ENCODE assay signal across 1 cellular context in the genomic region with DNA sequence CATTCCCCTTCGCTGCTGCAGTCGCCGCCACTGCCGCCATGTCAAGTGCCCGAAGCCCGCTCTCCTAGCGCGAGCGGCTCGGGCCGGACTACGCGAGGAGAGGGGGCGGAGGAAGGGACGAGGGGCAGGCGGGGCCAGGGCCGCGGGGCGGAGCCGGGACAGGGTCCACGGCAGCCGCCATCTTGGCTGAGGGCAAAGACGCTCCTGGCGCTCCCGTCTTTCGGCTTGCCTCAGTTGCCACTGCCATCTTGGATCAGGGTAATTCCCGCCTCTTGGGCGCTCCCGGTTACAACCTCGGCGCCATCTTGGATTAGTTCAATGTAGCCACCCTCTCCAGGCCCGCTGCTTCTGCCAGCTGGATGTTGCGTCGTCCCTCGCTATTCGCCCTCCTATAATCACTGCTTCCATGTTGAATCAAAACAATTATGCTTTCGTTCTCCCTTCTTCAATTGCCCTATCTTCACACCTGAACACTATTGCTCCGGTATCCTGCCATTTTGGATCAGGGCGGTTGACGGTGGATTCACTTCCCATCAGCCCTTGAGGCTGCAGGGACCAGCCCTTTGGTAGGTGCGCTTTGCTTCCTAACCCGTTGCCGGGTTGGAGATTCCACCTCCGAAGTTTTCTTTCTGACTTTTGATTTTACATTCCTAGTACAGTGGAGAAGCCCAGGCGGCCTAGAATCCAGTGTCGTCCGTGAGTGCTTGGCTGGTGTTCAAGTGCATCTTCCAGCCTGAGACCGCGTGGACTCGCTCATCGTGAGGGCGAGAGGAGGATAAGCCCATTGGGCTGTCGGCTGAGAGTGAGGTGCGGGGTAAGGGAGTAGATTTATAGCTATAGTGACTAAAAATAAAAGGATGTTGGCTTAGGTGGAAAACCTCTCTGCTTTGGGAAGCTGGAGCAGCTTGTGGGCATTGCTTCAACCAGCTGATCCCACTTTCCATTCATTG.
TF ChIP-seq lines count a peak whose summit lies in the region.

A gene with protein sequence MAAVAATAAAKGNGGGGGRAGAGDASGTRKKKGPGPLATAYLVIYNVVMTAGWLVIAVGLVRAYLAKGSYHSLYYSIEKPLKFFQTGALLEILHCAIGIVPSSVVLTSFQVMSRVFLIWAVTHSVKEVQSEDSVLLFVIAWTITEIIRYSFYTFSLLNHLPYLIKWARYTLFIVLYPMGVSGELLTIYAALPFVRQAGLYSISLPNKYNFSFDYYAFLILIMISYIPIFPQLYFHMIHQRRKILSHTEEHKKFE (minus strand): TSS at position 66 of the 950 bp plus-strand sequence. CDS start 26 bp downstream, at position 40.

TF ChIP-seq in HepG2, 621 proteins besides CTCF, POLR2A, EP300 and RAD21 (continued from another document and continues in another):
- TF ChIP-seq HES4 (CRISPR knock-in tag; IDR thresholded peaks at IDR 0.05; ENCODE audit: borderline replicate concordance) (no peak; the same call in 1 of the 2 replicates), ETS1 (CRISPR knock-in tag; IDR thresholded peaks at IDR 0.05) (no peak; the same call in 1 of the 2 replicates), DDIT3 (CRISPR knock-in tag; IDR thresholded peaks at IDR 0.05) (no peak), CENPT (CRISPR knock-in tag; IDR thresholded peaks at IDR 0.05; ENCODE audit: low read depth) (no peak), MIXL1 (CRISPR knock-in tag; IDR thresholded peaks at IDR 0.05) (peak; percentile 33; the same call in 1 of the 2 replicates), ZNF841 (CRISPR knock-in tag; IDR thresholded peaks at IDR 0.05; ENCODE audit: borderline replicate concordance) (no peak), ZNF343 (CRISPR knock-in tag; IDR thresholded peaks at IDR 0.05) (0 out of 2 replicates have a peak, but pooled peaks have one; percentile 22), ZNF558 (CRISPR knock-in tag; IDR thresholded peaks at IDR 0.05; ENCODE audit: borderline replicate concordance) (0 out of 2 replicates have a peak, but pooled peaks have one; percentile 63), ISX (CRISPR knock-in tag; conservative IDR thresholded peaks at IDR 0.05) (no peak), ZNF598 (CRISPR knock-in tag; IDR thresholded peaks at IDR 0.05; ENCODE audit: borderline replicate concordance) (no peak; the same call in 1 of the 2 replicates), IRF2 (CRISPR knock-in tag; IDR thresholded peaks at IDR 0.05) (peak; percentile 53), ZNF44 (CRISPR knock-in tag; IDR thresholded peaks at IDR 0.05) (no peak), NFKBIZ (CRISPR knock-in tag; IDR thresholded peaks at IDR 0.05) (peak; percentile 43; the same call in 1 of the 2 replicates), RBM22 (optimal IDR thresholded peaks at IDR 0.05; ENCODE audit: low read length) (peak; percentile 25), FOXK1 (CRISPR knock-in tag; IDR thresholded peaks at IDR 0.05; ENCODE audit: borderline replicate concordance, low read depth) (no peak), ZNF839 (CRISPR knock-in tag; IDR thresholded peaks at IDR 0.05; ENCODE audit: borderline replicate concordance) (no peak), ZFP1 (CRISPR knock-in tag; IDR thresholded peaks at IDR 0.05) (no peak), MAX (IDR thresholded peaks at IDR 0.05) (peak; percentile 61; the same call in 1 of the 2 replicates), FOSL1 (CRISPR knock-in tag; IDR thresholded peaks at IDR 0.05; ENCODE audit: borderline replicate concordance) (no peak), KLF11 (CRISPR knock-in tag; IDR thresholded peaks at IDR 0.05) (no peak; the same call in 1 of the 2 replicates), CBX2 (IDR thresholded peaks at IDR 0.05; ENCODE audit: low read depth, low read length) (no peak), CBX2 (CRISPR knock-in tag; IDR thresholded peaks at IDR 0.05; ENCODE audit: low read depth) (no peak), KMT2A (CRISPR knock-in tag; IDR thresholded peaks at IDR 0.05) (peak; percentile 69), TCF7L2 (IDR thresholded peaks at IDR 0.05; ENCODE audit: low read depth, low read length) (no peak), CREM (IDR thresholded peaks at IDR 0.05) (peak; percentile 94), CREM (CRISPR knock-in tag; IDR thresholded peaks at IDR 0.05) (no peak), SP1 (IDR thresholded peaks at IDR 0.05) (no peak), SP1 (CRISPR knock-in tag; IDR thresholded peaks at IDR 0.05) (peak; percentile 73), ATM (IDR thresholded peaks at IDR 0.05; ENCODE audit: borderline replicate concordance) (no peak), NCOA1 (CRISPR knock-in tag; IDR thresholded peaks at IDR 0.05) (no peak), CHCHD3 (CRISPR knock-in tag; IDR thresholded peaks at IDR 0.05) (no peak), SIN3A (IDR thresholded peaks at IDR 0.05; ENCODE audit: borderline replicate concordance, low read depth, low read length) (peak; percentile 81; the same call in 1 of the 2 replicates), HDAC1 (CRISPR knock-in tag; IDR thresholded peaks at IDR 0.05) (peak; percentile 32; the same call in 1 of the 2 replicates), ETV6 (CRISPR knock-in tag; conservative IDR thresholded peaks at IDR 0.05) (no peak), ZNF703 (CRISPR knock-in tag; IDR thresholded peaks at IDR 0.05; ENCODE audit: borderline replicate concordance) (no peak), ZNF569 (CRISPR knock-in tag; IDR thresholded peaks at IDR 0.05; ENCODE audit: borderline replicate concordance) (no peak)
- TF ChIP-seq, protein P1, sequence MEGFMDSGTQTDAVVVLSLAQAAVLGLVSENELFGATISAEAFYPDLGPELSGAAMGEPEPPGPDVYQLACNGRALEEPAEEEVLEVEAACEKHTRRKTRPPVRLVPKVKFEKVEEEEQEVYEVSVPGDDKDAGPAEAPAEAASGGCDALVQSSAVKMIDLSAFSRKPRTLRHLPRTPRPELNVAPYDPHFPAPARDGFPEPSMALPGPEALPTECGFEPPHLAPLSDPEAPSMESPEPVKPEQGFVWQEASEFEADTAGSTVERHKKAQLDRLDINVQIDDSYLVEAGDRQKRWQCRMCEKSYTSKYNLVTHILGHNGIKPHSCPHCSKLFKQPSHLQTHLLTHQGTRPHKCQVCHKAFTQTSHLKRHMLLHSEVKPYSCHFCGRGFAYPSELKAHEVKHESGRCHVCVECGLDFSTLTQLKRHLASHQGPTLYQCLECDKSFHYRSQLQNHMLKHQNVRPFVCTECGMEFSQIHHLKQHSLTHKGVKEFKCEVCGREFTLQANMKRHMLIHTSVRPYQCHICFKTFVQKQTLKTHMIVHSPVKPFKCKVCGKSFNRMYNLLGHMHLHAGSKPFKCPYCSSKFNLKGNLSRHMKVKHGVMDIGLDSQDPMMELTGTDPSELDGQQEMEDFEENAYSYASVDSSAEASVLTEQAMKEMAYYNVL (CRISPR knock-in tag; IDR thresholded peaks at IDR 0.05; ENCODE audit: borderline replicate concordance) = peak; percentile 90
- TF ChIP-seq, protein P2, sequence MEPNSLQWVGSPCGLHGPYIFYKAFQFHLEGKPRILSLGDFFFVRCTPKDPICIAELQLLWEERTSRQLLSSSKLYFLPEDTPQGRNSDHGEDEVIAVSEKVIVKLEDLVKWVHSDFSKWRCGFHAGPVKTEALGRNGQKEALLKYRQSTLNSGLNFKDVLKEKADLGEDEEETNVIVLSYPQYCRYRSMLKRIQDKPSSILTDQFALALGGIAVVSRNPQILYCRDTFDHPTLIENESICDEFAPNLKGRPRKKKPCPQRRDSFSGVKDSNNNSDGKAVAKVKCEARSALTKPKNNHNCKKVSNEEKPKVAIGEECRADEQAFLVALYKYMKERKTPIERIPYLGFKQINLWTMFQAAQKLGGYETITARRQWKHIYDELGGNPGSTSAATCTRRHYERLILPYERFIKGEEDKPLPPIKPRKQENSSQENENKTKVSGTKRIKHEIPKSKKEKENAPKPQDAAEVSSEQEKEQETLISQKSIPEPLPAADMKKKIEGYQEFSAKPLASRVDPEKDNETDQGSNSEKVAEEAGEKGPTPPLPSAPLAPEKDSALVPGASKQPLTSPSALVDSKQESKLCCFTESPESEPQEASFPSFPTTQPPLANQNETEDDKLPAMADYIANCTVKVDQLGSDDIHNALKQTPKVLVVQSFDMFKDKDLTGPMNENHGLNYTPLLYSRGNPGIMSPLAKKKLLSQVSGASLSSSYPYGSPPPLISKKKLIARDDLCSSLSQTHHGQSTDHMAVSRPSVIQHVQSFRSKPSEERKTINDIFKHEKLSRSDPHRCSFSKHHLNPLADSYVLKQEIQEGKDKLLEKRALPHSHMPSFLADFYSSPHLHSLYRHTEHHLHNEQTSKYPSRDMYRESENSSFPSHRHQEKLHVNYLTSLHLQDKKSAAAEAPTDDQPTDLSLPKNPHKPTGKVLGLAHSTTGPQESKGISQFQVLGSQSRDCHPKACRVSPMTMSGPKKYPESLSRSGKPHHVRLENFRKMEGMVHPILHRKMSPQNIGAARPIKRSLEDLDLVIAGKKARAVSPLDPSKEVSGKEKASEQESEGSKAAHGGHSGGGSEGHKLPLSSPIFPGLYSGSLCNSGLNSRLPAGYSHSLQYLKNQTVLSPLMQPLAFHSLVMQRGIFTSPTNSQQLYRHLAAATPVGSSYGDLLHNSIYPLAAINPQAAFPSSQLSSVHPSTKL (CRISPR knock-in tag; IDR thresholded peaks at IDR 0.05) = peak; percentile 20; the same call in 1 of the 2 replicates
- TF ChIP-seq, protein P3, sequence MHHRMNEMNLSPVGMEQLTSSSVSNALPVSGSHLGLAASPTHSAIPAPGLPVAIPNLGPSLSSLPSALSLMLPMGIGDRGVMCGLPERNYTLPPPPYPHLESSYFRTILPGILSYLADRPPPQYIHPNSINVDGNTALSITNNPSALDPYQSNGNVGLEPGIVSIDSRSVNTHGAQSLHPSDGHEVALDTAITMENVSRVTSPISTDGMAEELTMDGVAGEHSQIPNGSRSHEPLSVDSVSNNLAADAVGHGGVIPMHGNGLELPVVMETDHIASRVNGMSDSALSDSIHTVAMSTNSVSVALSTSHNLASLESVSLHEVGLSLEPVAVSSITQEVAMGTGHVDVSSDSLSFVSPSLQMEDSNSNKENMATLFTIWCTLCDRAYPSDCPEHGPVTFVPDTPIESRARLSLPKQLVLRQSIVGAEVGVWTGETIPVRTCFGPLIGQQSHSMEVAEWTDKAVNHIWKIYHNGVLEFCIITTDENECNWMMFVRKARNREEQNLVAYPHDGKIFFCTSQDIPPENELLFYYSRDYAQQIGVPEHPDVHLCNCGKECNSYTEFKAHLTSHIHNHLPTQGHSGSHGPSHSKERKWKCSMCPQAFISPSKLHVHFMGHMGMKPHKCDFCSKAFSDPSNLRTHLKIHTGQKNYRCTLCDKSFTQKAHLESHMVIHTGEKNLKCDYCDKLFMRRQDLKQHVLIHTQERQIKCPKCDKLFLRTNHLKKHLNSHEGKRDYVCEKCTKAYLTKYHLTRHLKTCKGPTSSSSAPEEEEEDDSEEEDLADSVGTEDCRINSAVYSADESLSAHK (CRISPR knock-in tag; IDR thresholded peaks at IDR 0.05; ENCODE audit: borderline replicate concordance) = peak; percentile 71; the same call in 1 of the 2 replicates
- TF ChIP-seq, protein P4, sequence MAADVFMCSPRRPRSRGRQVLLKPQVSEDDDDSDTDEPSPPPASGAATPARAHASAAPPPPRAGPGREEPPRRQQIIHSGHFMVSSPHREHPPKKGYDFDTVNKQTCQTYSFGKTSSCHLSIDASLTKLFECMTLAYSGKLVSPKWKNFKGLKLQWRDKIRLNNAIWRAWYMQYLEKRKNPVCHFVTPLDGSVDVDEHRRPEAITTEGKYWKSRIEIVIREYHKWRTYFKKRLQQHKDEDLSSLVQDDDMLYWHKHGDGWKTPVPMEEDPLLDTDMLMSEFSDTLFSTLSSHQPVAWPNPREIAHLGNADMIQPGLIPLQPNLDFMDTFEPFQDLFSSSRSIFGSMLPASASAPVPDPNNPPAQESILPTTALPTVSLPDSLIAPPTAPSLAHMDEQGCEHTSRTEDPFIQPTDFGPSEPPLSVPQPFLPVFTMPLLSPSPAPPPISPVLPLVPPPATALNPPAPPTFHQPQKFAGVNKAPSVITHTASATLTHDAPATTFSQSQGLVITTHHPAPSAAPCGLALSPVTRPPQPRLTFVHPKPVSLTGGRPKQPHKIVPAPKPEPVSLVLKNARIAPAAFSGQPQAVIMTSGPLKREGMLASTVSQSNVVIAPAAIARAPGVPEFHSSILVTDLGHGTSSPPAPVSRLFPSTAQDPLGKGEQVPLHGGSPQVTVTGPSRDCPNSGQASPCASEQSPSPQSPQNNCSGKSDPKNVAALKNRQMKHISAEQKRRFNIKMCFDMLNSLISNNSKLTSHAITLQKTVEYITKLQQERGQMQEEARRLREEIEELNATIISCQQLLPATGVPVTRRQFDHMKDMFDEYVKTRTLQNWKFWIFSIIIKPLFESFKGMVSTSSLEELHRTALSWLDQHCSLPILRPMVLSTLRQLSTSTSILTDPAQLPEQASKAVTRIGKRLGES (CRISPR knock-in tag; IDR thresholded peaks at IDR 0.05; ENCODE audit: borderline replicate concordance) = no peak
- TF ChIP-seq, protein P5, sequence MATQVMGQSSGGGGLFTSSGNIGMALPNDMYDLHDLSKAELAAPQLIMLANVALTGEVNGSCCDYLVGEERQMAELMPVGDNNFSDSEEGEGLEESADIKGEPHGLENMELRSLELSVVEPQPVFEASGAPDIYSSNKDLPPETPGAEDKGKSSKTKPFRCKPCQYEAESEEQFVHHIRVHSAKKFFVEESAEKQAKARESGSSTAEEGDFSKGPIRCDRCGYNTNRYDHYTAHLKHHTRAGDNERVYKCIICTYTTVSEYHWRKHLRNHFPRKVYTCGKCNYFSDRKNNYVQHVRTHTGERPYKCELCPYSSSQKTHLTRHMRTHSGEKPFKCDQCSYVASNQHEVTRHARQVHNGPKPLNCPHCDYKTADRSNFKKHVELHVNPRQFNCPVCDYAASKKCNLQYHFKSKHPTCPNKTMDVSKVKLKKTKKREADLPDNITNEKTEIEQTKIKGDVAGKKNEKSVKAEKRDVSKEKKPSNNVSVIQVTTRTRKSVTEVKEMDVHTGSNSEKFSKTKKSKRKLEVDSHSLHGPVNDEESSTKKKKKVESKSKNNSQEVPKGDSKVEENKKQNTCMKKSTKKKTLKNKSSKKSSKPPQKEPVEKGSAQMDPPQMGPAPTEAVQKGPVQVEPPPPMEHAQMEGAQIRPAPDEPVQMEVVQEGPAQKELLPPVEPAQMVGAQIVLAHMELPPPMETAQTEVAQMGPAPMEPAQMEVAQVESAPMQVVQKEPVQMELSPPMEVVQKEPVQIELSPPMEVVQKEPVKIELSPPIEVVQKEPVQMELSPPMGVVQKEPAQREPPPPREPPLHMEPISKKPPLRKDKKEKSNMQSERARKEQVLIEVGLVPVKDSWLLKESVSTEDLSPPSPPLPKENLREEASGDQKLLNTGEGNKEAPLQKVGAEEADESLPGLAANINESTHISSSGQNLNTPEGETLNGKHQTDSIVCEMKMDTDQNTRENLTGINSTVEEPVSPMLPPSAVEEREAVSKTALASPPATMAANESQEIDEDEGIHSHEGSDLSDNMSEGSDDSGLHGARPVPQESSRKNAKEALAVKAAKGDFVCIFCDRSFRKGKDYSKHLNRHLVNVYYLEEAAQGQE (IDR thresholded peaks at IDR 0.05; ENCODE audit: borderline replicate concordance in 1 of 2, low read depth in 1 of 2, low read length in 2 of 2) = no peak
